17 cellular contexts compared by ENCODE assay signal in the genomic region with DNA sequence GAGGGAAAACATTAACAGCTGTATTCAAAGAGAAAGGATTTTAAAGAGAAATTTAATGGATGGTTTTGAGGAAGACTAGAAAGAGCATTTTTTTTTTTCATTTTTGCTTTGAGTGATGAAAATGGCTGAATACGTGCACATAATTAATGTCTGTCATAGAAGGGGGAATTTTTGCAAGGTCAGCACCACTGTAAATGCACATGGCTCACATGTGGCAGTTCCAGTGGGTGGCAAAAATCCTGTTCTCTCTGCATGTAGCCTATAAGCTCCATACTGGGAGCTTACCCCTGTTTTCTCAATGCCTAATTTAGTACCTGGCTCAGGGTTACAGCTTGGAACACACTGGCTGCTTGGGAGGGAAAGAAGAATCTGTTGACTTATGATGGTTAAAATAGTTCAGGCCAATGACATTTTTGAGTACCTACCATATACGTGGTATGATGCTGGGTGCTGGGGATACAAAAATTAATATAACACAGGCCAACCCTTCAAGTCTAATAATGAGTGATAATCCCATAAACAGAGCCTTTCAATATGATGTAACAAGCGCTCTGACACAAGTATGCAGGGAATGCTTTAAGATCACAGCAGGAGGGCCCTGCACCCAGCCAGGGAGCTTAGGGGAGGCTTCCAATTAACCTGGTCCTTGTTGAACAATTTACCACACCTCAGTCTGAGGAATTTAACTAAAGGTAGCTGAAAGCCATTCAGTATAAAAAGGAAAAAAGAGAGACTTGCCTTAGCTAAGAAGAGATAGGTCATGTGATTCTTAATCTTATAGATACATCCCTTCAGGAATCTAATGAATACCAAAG. TPM values are rescaled to one million over a fixed set of nuclear protein-coding genes. Genes with fewer than 3 reads are reported as not detected.
DNase-seq lines count a peak whose midpoint lies in the region; ATAC-seq, FAIRE-seq and TF ChIP-seq lines count a peak whose summit lies in the region.
"Had no signal": no experiment of that assay in that cellular context is flagged by ENCODE, and none has a peak within 500 bp of the region (broad histone marks: within the 10 kb centered on the region; RNA-seq: fewer than 3 reads in every experiment).

No MANE protein-coding gene starts in this region.

- FAIRE-seq in A549 (lab: Jason Lieb, UNC): no peak

- no peaks in the 10 kb centered on the region for H3K27me3 ChIP-seq in mesendoderm (ENCODE audit: insufficient read depth, low read length, poor library complexity)
- H3K27me3 ChIP-seq: tibial nerve had no signal

- H2BK15ac ChIP-seq in mesendoderm (replicated peaks; ENCODE audit: low read depth): no peak overlapping the region

- H3K4me2 ChIP-seq in A549: 0 out of 3 replicates have a peak overlapping the region, but pooled peaks have one; percentile 11
- H3K4me2 ChIP-seq in mesendoderm (ENCODE audit: low read length): no peak overlapping the region

- no peak overlapping the region for H4K8ac ChIP-seq in mesendoderm (ENCODE audit: low read depth, low read length)

- TF ChIP-seq RAD21 in A549 (conservative IDR thresholded peaks at IDR 0.05 in 1 of 2, IDR thresholded peaks at IDR 0.05 in 1 of 2): no peak

- H2AK5ac ChIP-seq in mesendoderm (ENCODE audit: low read length): no peak overlapping the region

- H2BK120ac ChIP-seq in mesendoderm (ENCODE audit: low read depth, low read length): no peak overlapping the region

- no peak overlapping the region; a peak in 1 of 6 replicates for H3K27ac ChIP-seq in A549
- peak overlapping the region; percentile 17 for H3K27ac ChIP-seq in mesendoderm (ENCODE audit: low read depth, low read length)
- H3K27ac ChIP-seq: epithelial cell of prostate, tibial nerve had no signal

- no peaks in the 10 kb centered on the region for H3K79me1 ChIP-seq in mesendoderm (ENCODE audit: low read length)

- H4K5ac ChIP-seq in mesendoderm (ENCODE audit: low read length): no peak overlapping the region

- H3K4me1 ChIP-seq in A549 (peaks cover 10% of the 10 kb centered on the region; the same call in 2 of the 3 replicates), mesendoderm (ENCODE audit: control insufficient read depth, low read depth, low read length) (peaks cover 3% of the 10 kb centered on the region)

- H3K79me2 ChIP-seq in mesendoderm (ENCODE audit: control insufficient read depth, insufficient read depth, low read length): no peaks in the 10 kb centered on the region

- POLR2A ChIA-PET in A549 (lab: Yijun Ruan, JAX): no interaction called here

- H3K9ac ChIP-seq in mesendoderm (ENCODE audit: low read length): no peak overlapping the region

- no peak overlapping the region for H3K23ac ChIP-seq in mesendoderm (ENCODE audit: low read length)

- H3K4me3 ChIP-seq in A549: no peak overlapping the region
- no peak overlapping the region for H3K4me3 ChIP-seq in choroid plexus epithelial cell (ENCODE audit: low read depth, low read length)
- no peak overlapping the region for H3K4me3 ChIP-seq in mesendoderm (ENCODE audit: low read length)
- H3K4me3 ChIP-seq: tibial nerve had no signal

- intact Hi-C loops in posterior cingulate gyrus (cut with DNase I): no loop called here

- H3K9me3 ChIP-seq in A549: no peaks in the 10 kb centered on the region
- H3K9me3 ChIP-seq: tibial nerve had no signal

- H3K18ac ChIP-seq in mesendoderm (ENCODE audit: low read length): no peak overlapping the region

- TF ChIP-seq EP300 in A549 (IDR thresholded peaks at IDR 0.05): no peak

- no peak overlapping the region for H3K56ac ChIP-seq in mesendoderm (ENCODE audit: low read length)

- no peak overlapping the region for H2BK5ac ChIP-seq in mesendoderm (ENCODE audit: low read length)

- TF ChIP-seq POLR2A in A549 (IDR thresholded peaks at IDR 0.05; ENCODE audit: low read length): no peak

- ATAC-seq in A549 (no peak), HG02623 (IDR thresholded peaks at IDR 0.05; ENCODE audit: unreplicated experiment) (no peak)
- ATAC-seq: activated CD8-positive, alpha-beta T cell treated with anti-CD3 and anti-CD28 coated beads for 36 hours had no signal

- WGBS in A549 (ENCODE audit: missing lambda C conversion rate): 86% methylated on average over 3 of the region's 3 CpGs
- WGBS in mesendoderm (ENCODE audit: extremely low coverage, insufficient coverage, low lambda C conversion rate): no CpG with 5 or more reads among the region's 3 CpGs

- CTCF ChIA-PET in A549 (lab: Yijun Ruan, JAX): interaction anchor here (0.6 to 1.9 kb wide), 3 partner anchors 10 to 1214 kb away, joined by 3 to 6 read pairs (median 4); no protein-coding TSS in a partner anchor

- TF ChIP-seq CTCF in A549 (IDR thresholded peaks at IDR 0.05) (no peak), choroid plexus epithelial cell (conservative IDR thresholded peaks at IDR 0.05; ENCODE audit: low read depth, low read length) (no peak)

- DNase-seq in A549 (ENCODE audit: low read depth in 1 of 2, low spot score in 1 of 2): no peak
- peak; percentile 18 for DNase-seq in HK-2 (ENCODE audit: unreplicated experiment)
- DNase-seq in choroid plexus epithelial cell (ENCODE audit: low read depth): peak; percentile 74
- peak; percentile 90 for DNase-seq in mesendoderm
- no peak for DNase-seq in hypothalamus (lab: John Stamatoyannopoulos, UW)
- no peak for DNase-seq in posterior cingulate gyrus
- DNase-seq in NCI-H446 treated with DMSO at 0.1 percent for 48 hours (lab: John Stamatoyannopoulos, UW): no peak
- DNase-seq: activated CD8-positive, alpha-beta T cell treated with anti-CD3 and anti-CD28 coated beads for 36 hours; activated effector memory CD4-positive, alpha-beta T cell treated with anti-CD3 and anti-CD28 coated beads, Interleukin-2, amount 50 U/mL, for 16 hours; Karpas-422; NCI-H2081 treated with DMSO at 0.1 percent for 48 hours; NK-92 treated with Interleukin-12 subunit alpha and Interleukin-12 subunit beta, amount 100 ng/mL, for 24 hours; SIG-M5; stimulated activated CD8-positive, alpha-beta memory T cell treated with anti-CD3 and anti-CD28 coated beads, Interleukin-4, amount 100 ng/mL, for 48 hours had no signal

- H3K36me3 ChIP-seq in mesendoderm (ENCODE audit: control insufficient read depth, insufficient read depth, low read length): no peaks in the 10 kb centered on the region
- H3K36me3 ChIP-seq: tibial nerve had no signal

- H3K4ac ChIP-seq in mesendoderm (ENCODE audit: low read depth, low read length): no peak overlapping the region

TF ChIP-seq in A549, 52 proteins besides CTCF, POLR2A, EP300 and RAD21:
- no peak for TF ChIP-seq HOXA7 (CRISPR knock-in tag; IDR thresholded peaks at IDR 0.05)
- TF ChIP-seq MAFK (IDR thresholded peaks at IDR 0.05; ENCODE audit: partially characterized antibody): peak; percentile 95
- TF ChIP-seq CBX2 (IDR thresholded peaks at IDR 0.05; ENCODE audit: borderline replicate concordance, low read depth): no peak
- no peak for TF ChIP-seq BHLHE40 (IDR thresholded peaks at IDR 0.05; ENCODE audit: low read depth, low read length)
- TF ChIP-seq, protein P1, sequence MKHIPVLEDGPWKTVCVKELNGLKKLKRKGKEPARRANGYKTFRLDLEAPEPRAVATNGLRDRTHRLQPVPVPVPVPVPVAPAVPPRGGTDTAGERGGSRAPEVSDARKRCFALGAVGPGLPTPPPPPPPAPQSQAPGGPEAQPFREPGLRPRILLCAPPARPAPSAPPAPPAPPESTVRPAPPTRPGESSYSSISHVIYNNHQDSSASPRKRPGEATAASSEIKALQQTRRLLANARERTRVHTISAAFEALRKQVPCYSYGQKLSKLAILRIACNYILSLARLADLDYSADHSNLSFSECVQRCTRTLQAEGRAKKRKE (CRISPR knock-in tag; IDR thresholded peaks at IDR 0.05; ENCODE audit: low read depth): no peak
- no peak for TF ChIP-seq RARB (CRISPR knock-in tag; IDR thresholded peaks at IDR 0.05)

RNA-seq across cellular contexts. Expression of a gene that starts 33.0 kb away (rescaled TPM):
- polyA plus RNA-seq in A549 (2011; rRNA removed): 8.8 and 9.2 TPM in 2 replicates
- polyA plus RNA-seq in A549 (2012; cell fraction: cytosol; rRNA removed): 2.2 and 2.5 TPM in 2 replicates
- 2.8 and 4.7 TPM in 2 replicates for polyA plus RNA-seq in A549 (2012; cell fraction: nucleus; rRNA removed)
- polyA plus RNA-seq in A549 (2017; fragmentation: RNase III; extraction: RNeasy Plus Mini Kit Qiagen cat#74134 plus additional on column Dnase treatment): 5.0 to 6.3 TPM (median 5.2 TPM) in 3 replicates
- 2.9 and 3.9 TPM in 2 replicates for polyA minus RNA-seq in A549 (2011; rRNA and poly(A)+ RNA removed)
- polyA plus RNA-seq in mesendoderm (2013, experiment 1 of 2): 4.7 TPM
- polyA plus RNA-seq in mesendoderm (2013, experiment 2 of 2): 5.1 TPM

RNA-seq across cellular contexts. Expression of a gene that starts 34.2 kb away (rescaled TPM):
- 16.2 and 16.8 TPM in 2 replicates for polyA plus RNA-seq in A549 (2011; rRNA removed)
- polyA plus RNA-seq in A549 (2012; cell fraction: cytosol; rRNA removed): 3.8 and 5.1 TPM in 2 replicates
- polyA plus RNA-seq in A549 (2012; cell fraction: nucleus; rRNA removed): 3.3 and 5.1 TPM in 2 replicates
- polyA plus RNA-seq in A549 (2017; fragmentation: RNase III; extraction: RNeasy Plus Mini Kit Qiagen cat#74134 plus additional on column Dnase treatment): 9.3 to 11.1 TPM (median 10.1 TPM) in 3 replicates
- polyA minus RNA-seq in A549 (2011; rRNA and poly(A)+ RNA removed): 14.5 and 15.1 TPM in 2 replicates
- polyA plus RNA-seq in mesendoderm (2013, experiment 1 of 2): 7.9 TPM
- 7.4 TPM for polyA plus RNA-seq in mesendoderm (2013, experiment 2 of 2)

Comparison
In these comparisons a context has a peak if more than half of its experiments do, and no peak if none do; other contexts are left out.
1. DNase-seq: peak in HK-2 (single experiment), choroid plexus epithelial cell (single experiment) and mesendoderm (single experiment); none in A549 (0 of 2), hypothalamus (0 of 51), posterior cingulate gyrus (0 of 10) and NCI-H446 treated with DMSO at 0.1 percent for 48 hours (single experiment).